8 cellular contexts compared by ENCODE assay signal in the genomic region with DNA sequence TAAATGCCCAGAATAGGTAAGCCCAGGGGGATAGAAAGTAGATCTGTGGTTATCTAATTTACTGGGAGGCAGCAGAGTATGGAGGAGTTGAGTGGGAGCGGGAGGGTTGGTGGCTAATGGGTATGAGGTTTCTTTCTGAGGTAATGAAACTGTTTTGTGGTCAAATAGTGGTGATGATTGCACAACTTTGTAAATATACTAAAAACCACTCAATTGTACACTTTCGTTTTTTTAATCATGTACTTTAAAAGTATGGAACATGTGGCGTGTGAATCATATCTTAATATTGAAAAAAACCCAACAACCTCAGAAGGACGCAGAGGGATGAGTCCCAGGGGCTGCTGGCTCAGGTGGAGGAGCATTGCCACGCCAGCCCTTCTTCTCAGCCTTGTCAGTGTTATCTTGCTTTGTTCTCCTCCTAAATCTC.
DNase-seq lines count a peak whose midpoint lies in the region; ATAC-seq and TF ChIP-seq lines count a peak whose summit lies in the region.
"Had no signal": no experiment of that assay in that cellular context is flagged by ENCODE, and none has a peak within 500 bp of the region (broad histone marks: within the 10 kb centered on the region; RNA-seq: fewer than 3 reads in every experiment).

No MANE protein-coding gene starts in this region.

- H3K9me3 ChIP-seq in RWPE2 (ENCODE audit: severe bottlenecking) (no peaks in the 10 kb centered on the region), upper lobe of right lung (no peaks in the 10 kb centered on the region), psoas muscle (no peaks in the 10 kb centered on the region), prostate gland (no peaks in the 10 kb centered on the region)

- TF ChIP-seq POLR2A in prostate gland (IDR thresholded peaks at IDR 0.05), result no peak

- H3K27me3 ChIP-seq in RWPE2 (ENCODE audit: insufficient read depth, poor library complexity, severe bottlenecking) (no peaks in the 10 kb centered on the region), upper lobe of right lung (peaks cover 6% of the 10 kb centered on the region), psoas muscle (ENCODE audit: insufficient read depth in 3 of 3, low read length in 2 of 3) (peaks cover 3 to 14% (median 4%) of the 10 kb centered on the region in 3 donors), prostate gland (replicated peaks; ENCODE audit: insufficient read depth) (no peaks in the 10 kb centered on the region)

- no peak for DNase-seq in RWPE2 (ENCODE audit: low spot score)
- no peak for DNase-seq in upper lobe of right lung
- DNase-seq in left colon, result no peak
- no peak for DNase-seq in psoas muscle
- no peak for DNase-seq in prostate gland (ENCODE audit: low spot score)
- DNase-seq: activated CD8-positive, alpha-beta memory T cell treated with anti-CD3 and anti-CD28 coated beads, Interleukin-2, amount 50 U/mL, for 4 hours had no signal

- H3K27ac ChIP-seq in RWPE2 (ENCODE audit: poor library complexity, severe bottlenecking), result no peak overlapping the region
- H3K27ac ChIP-seq in upper lobe of right lung, result peak overlapping the region; percentile 36
- H3K27ac ChIP-seq in psoas muscle, result no peak overlapping the region
- no peak overlapping the region for H3K27ac ChIP-seq in prostate gland

- no peak overlapping the region for H3K4me3 ChIP-seq in RWPE2 (ENCODE audit: severe bottlenecking)
- no peak overlapping the region for H3K4me3 ChIP-seq in upper lobe of right lung
- H3K4me3 ChIP-seq in psoas muscle, result no peak overlapping the region
- no peak overlapping the region for H3K4me3 ChIP-seq in prostate gland

- ATAC-seq in GM21447 (IDR thresholded peaks at IDR 0.05; ENCODE audit: unreplicated experiment) (peak; percentile 77), HG03354 (IDR thresholded peaks at IDR 0.05; ENCODE audit: poor library complexity, severe bottlenecking, unreplicated experiment) (peak; percentile 77), RWPE2 (ENCODE audit: low read depth) (peak; percentile 42; the same call in 2 of the 3 replicates), upper lobe of right lung (peak; percentile 7), left colon (no peak), psoas muscle (no peak)

- H3K4me1 ChIP-seq in RWPE2 (ENCODE audit: insufficient read depth, poor library complexity, severe bottlenecking) (peaks cover 14% of the 10 kb centered on the region), upper lobe of right lung (peaks cover 5% of the 10 kb centered on the region), psoas muscle (no peaks in the 10 kb centered on the region), prostate gland (replicated peaks) (no peaks in the 10 kb centered on the region)

- no peak for TF ChIP-seq CTCF in RWPE2 (IDR thresholded peaks at IDR 0.05; ENCODE audit: poor library complexity, severe bottlenecking)
- no peak for TF ChIP-seq CTCF in upper lobe of right lung (IDR thresholded peaks at IDR 0.05)
- no peak for TF ChIP-seq CTCF in psoas muscle (IDR thresholded peaks at IDR 0.05)
- TF ChIP-seq CTCF in prostate gland (IDR thresholded peaks at IDR 0.05), result no peak

- H3K36me3 ChIP-seq in RWPE2 (ENCODE audit: low read depth), result no peaks in the 10 kb centered on the region
- no peaks in the 10 kb centered on the region for H3K36me3 ChIP-seq in upper lobe of right lung
- no peaks in the 10 kb centered on the region for H3K36me3 ChIP-seq in psoas muscle (ENCODE audit: insufficient read depth in 1 of 2, low read depth in 1 of 2)
- H3K36me3 ChIP-seq in prostate gland, result no peaks in the 10 kb centered on the region

- intact Hi-C loops in upper lobe of right lung (cut with DNase I) (no loop called here), left colon (cut with DNase I, micrococcal nuclease) (no loop called here), psoas muscle (cut with DNase I) (no loop called here), prostate gland (cut with DNase I) (no loop called here)

- WGBS in psoas muscle, 3 donors, result 85 to 86% (median 86%) methylated on average over 5 of the region's 5 CpGs
- 81% methylated on average over 5 of the region's 5 CpGs for WGBS in prostate gland

Comparison
In these comparisons a context has a peak if more than half of its experiments do, and no peak if none do; other contexts are left out.
1. ATAC-seq: peak in GM21447 (single experiment), HG03354 (single experiment), RWPE2 (single experiment) and upper lobe of right lung (single experiment); none in left colon (single experiment) and psoas muscle (0 of 4).